Comparison of ENCODE assay signal across 8 cellular contexts in the genomic region with DNA sequence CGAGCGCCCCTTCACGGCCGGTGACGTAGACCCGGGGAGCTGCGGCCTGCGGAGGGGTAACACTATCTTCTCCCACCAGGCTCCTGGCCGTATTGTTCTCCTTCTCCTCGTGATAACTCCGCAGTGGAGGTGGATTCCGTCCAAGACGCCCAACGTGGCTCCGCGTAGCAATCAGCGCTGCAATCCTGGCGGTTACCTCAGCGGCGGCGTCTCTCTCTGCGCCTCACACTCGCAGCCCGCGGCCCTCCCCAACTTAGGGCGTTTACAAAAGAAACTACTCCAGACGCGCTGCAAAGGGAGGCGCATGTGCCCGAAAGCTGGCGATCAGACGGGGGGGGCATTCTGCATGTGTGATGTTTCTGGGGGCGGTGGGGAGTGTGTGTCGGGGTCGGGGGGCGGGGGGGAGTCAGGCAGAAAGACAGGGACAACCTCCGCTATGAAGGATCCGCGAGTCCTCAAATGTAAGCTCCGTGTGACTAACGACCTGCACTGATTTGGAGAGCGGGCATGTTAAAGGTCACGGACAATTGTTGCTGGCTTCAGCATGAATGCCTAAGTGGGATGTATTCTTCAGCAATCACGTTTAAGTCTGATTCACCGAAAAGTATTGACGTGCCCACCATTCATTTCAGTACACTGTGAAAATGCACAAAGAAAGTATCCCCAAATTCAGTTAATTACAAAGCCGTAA. TPM values are rescaled to one million over a fixed set of nuclear protein-coding genes. Genes with fewer than 3 reads are reported as not detected.
DNase-seq lines count a peak whose midpoint lies in the region; ATAC-seq, FAIRE-seq and TF ChIP-seq lines count a peak whose summit lies in the region.

No MANE protein-coding gene starts in this region.

- no peak for FAIRE-seq in bronchial epithelial cell (lab: Jason Lieb, UNC)

- ATAC-seq in left lobe of liver: peak; percentile 1
- ATAC-seq in stimulated activated effector memory CD8-positive, alpha-beta T cell treated with anti-CD3 and anti-CD28 coated beads, Interleukin-12 subunit alpha, Interleukin-12 subunit beta, amount 100 ng/mL, for 72 hours: no peak
- ATAC-seq in GM21423 (IDR thresholded peaks at IDR 0.05; ENCODE audit: unreplicated experiment): no peak
- ATAC-seq in GM21367 (IDR thresholded peaks at IDR 0.05; ENCODE audit: unreplicated experiment): no peak

- peak overlapping the region; percentile 89 for H3K4me3 ChIP-seq in bronchial epithelial cell (ENCODE audit: low read depth, low read length)

- H3K9me3 Mint-ChIP-seq in stimulated activated effector memory CD8-positive, alpha-beta T cell treated with anti-CD3 and anti-CD28 coated beads, Interleukin-12 subunit alpha, Interleukin-12 subunit beta, amount 100 ng/mL, for 72 hours: no peaks in the 10 kb centered on the region

- no peak overlapping the region for H3K27ac Mint-ChIP-seq in stimulated activated effector memory CD8-positive, alpha-beta T cell treated with anti-CD3 and anti-CD28 coated beads, Interleukin-12 subunit alpha, Interleukin-12 subunit beta, amount 100 ng/mL, for 72 hours

- no peaks in the 10 kb centered on the region for H3K27me3 ChIP-seq in bronchial epithelial cell (ENCODE audit: control insufficient read depth, insufficient read depth, low read length)

- H3K36me3 ChIP-seq in bronchial epithelial cell (ENCODE audit: control insufficient read depth, insufficient read depth, low read length): no peaks in the 10 kb centered on the region

- DNase-seq in activated gamma-delta T cell treated with Interleukin-2 at 50 U/mL for 16 hours (peak; percentile 16), activated gamma-delta T cell (lab: John Stamatoyannopoulos, UW) (no peak), SK-MEL-5 (ENCODE audit: low read depth, low spot score) (peak; percentile 50), bronchial epithelial cell (ENCODE audit: low read depth) (peak; percentile 46), left lobe of liver (ENCODE audit: low spot score) (peak; percentile 64)
- DNase-seq in stimulated activated effector memory CD8-positive, alpha-beta T cell treated with anti-CD3 and anti-CD28 coated beads, Interleukin-12 subunit alpha, Interleukin-12 subunit beta, amount 100 ng/mL, for 72 hours (ENCODE audit: low spot score in 2 of 2): no peak

- peaks cover 26% of the 10 kb centered on the region for H3K4me1 Mint-ChIP-seq in stimulated activated effector memory CD8-positive, alpha-beta T cell treated with anti-CD3 and anti-CD28 coated beads, Interleukin-12 subunit alpha, Interleukin-12 subunit beta, amount 100 ng/mL, for 72 hours

- peak overlapping the region; percentile 86 for H3K4me3 Mint-ChIP-seq in stimulated activated effector memory CD8-positive, alpha-beta T cell treated with anti-CD3 and anti-CD28 coated beads, Interleukin-12 subunit alpha, Interleukin-12 subunit beta, amount 100 ng/mL, for 72 hours

- H3K36me3 Mint-ChIP-seq in stimulated activated effector memory CD8-positive, alpha-beta T cell treated with anti-CD3 and anti-CD28 coated beads, Interleukin-12 subunit alpha, Interleukin-12 subunit beta, amount 100 ng/mL, for 72 hours: peaks cover 17% of the 10 kb centered on the region

- TF ChIP-seq CTCF in bronchial epithelial cell (IDR thresholded peaks at IDR 0.05; ENCODE audit: insufficient read depth, low read length, severe bottlenecking): peak; percentile 3

- in situ Hi-C loops in SK-MEL-5 (cut with HindIII; ENCODE audit: low pct_unique_long_range_greater_than_20kb, low sequenced_read_pairs): no loop called here

RNA-seq across cellular contexts. Expression of a gene that starts 1.3 kb away (rescaled TPM):
- total RNA-seq in SK-MEL-5 (2014; rRNA removed; shearing (Covaris generic)): 15.1 and 16.6 TPM in 2 replicates
- 16.4 and 25.7 TPM in 2 replicates for polyA plus RNA-seq in SK-MEL-5 (2015; cell fraction: cytosol; rRNA removed)
- 32.6 and 47.0 TPM in 2 replicates for polyA plus RNA-seq in SK-MEL-5 (2015; cell fraction: nucleus; rRNA removed)
- total RNA-seq in bronchial epithelial cell (16.6 and 20.9 TPM in 2 replicates), left lobe of liver (16.2 TPM)

Comparison
In these comparisons a context has a peak if more than half of its experiments do, and no peak if none do; other contexts are left out.
1. DNase-seq: peak in activated gamma-delta T cell treated with Interleukin-2 at 50 U/mL for 16 hours (single experiment), SK-MEL-5 (single experiment), bronchial epithelial cell (single experiment) and left lobe of liver (single experiment); none in activated gamma-delta T cell (single experiment) and stimulated activated effector memory CD8-positive, alpha-beta T cell treated with anti-CD3 and anti-CD28 coated beads, Interleukin-12 subunit alpha, Interleukin-12 subunit beta, amount 100 ng/mL, for 72 hours (0 of 2).